In genomic region chr9:3900673-3901318, GRCh38 we compare ENCODE assay signal across 18 cellular contexts.
"Had no signal": no experiment of that assay in that cellular context is flagged by ENCODE, and none has a peak within 500 bp of the region (broad histone marks: within the 10 kb centered on the region; RNA-seq: fewer than 3 reads in every experiment).

No MANE protein-coding gene starts in this region.

- H3K27me3 ChIP-seq: body of pancreas had no signal

- H3K9me3 ChIP-seq: body of pancreas had no signal

- H3K27ac Mint-ChIP-seq: activated B cell treated with CpG ODN at 0.5 μM for 24 hours; activated CD4-positive, alpha-beta memory T cell treated with anti-CD3 and anti-CD28 coated beads, Interleukin-2, amount 10 ng/mL, durations not matched to agents 7 days and 5 days; activated naive CD8-positive, alpha-beta T cell treated with anti-CD3 and anti-CD28 coated beads, Interleukin-2, amount 10 ng/mL, durations not matched to agents 7 days and 5 days; activated T-cell treated with anti-CD3 and anti-CD28 coated beads, Interleukin-2, amount 50 U/mL, for 24 hours; activated T-helper 2 cell treated with anti-CD3 and anti-CD28 coated beads, Interferon-gamma antibody, Interleukin-2, Interleukin-4, amounts not matched to agents 10 μg/mL and 5 μg/mL and 100 μg/mL, durations not matched to agents 14 hours and 24 hours and 36 hours; effector memory CD8-positive, alpha-beta T cell; mesothelial cell of epicardium; nephron had no signal

- H3K4me1 Mint-ChIP-seq: activated naive CD8-positive, alpha-beta T cell treated with anti-CD3 and anti-CD28 coated beads, Interleukin-2, amount 10 ng/mL, durations not matched to agents 7 days and 5 days had no signal

- DNase-seq: activated B cell treated with CpG ODN at 0.5 μM for 24 hours; activated CD4-positive, alpha-beta memory T cell treated with anti-CD3 and anti-CD28 coated beads, Interleukin-2, amount 10 ng/mL, durations not matched to agents 7 days and 5 days; activated CD4-positive, alpha-beta T cell treated with anti-CD3 and anti-CD28 coated beads for 4 hours; activated naive CD4-positive, alpha-beta T cell treated with Interleukin-2 at 50 U/mL for 16 hours; activated naive CD8-positive, alpha-beta T cell treated with anti-CD3 and anti-CD28 coated beads, Interleukin-2, amount 10 ng/mL, durations not matched to agents 7 days and 5 days; activated T-cell treated with anti-CD3 and anti-CD28 coated beads, Interleukin-2, amount 50 U/mL, for 24 hours; amygdala; body of pancreas; effector memory CD8-positive, alpha-beta T cell; hypothalamus; islet precursor cell; nucleus accumbens; stimulated activated CD8-positive, alpha-beta memory T cell treated with anti-CD3 and anti-CD28 coated beads, Interleukin-4, amount 100 ng/mL, for 48 hours; stimulated activated naive CD4-positive, alpha-beta T cell had no signal

- H3K4me3 ChIP-seq: body of pancreas, lung had no signal

- H3K27me3 Mint-ChIP-seq: activated CD4-positive, alpha-beta memory T cell treated with anti-CD3 and anti-CD28 coated beads, Interleukin-2, amount 10 ng/mL, durations not matched to agents 7 days and 5 days; activated naive CD8-positive, alpha-beta T cell treated with anti-CD3 and anti-CD28 coated beads, Interleukin-2, amount 10 ng/mL, durations not matched to agents 7 days and 5 days; activated T-cell treated with anti-CD3 and anti-CD28 coated beads, Interleukin-2, amount 50 U/mL, for 24 hours had no signal

- H3K27ac ChIP-seq: body of pancreas had no signal

- ATAC-seq: body of pancreas; effector memory CD8-positive, alpha-beta T cell had no signal

- H3K4me3 Mint-ChIP-seq: activated B cell treated with CpG ODN at 0.5 μM for 24 hours; activated CD4-positive, alpha-beta memory T cell treated with anti-CD3 and anti-CD28 coated beads, Interleukin-2, amount 10 ng/mL, durations not matched to agents 7 days and 5 days; activated naive CD8-positive, alpha-beta T cell treated with anti-CD3 and anti-CD28 coated beads, Interleukin-2, amount 10 ng/mL, durations not matched to agents 7 days and 5 days; activated T-cell treated with anti-CD3 and anti-CD28 coated beads, Interleukin-2, amount 50 U/mL, for 24 hours; effector memory CD8-positive, alpha-beta T cell; mesothelial cell of epicardium; nephron had no signal

- H3K36me3 Mint-ChIP-seq: activated naive CD8-positive, alpha-beta T cell treated with anti-CD3 and anti-CD28 coated beads, Interleukin-2, amount 10 ng/mL, durations not matched to agents 7 days and 5 days; mesothelial cell of epicardium had no signal

- H3K4me1 ChIP-seq: body of pancreas had no signal

- H3K9me3 Mint-ChIP-seq: activated B cell treated with CpG ODN at 0.5 μM for 24 hours; activated CD4-positive, alpha-beta memory T cell treated with anti-CD3 and anti-CD28 coated beads, Interleukin-2, amount 10 ng/mL, durations not matched to agents 7 days and 5 days; activated naive CD8-positive, alpha-beta T cell treated with anti-CD3 and anti-CD28 coated beads, Interleukin-2, amount 10 ng/mL, durations not matched to agents 7 days and 5 days; activated T-cell treated with anti-CD3 and anti-CD28 coated beads, Interleukin-2, amount 50 U/mL, for 24 hours; nephron had no signal
